1 cellular context compared by ENCODE assay signal in genomic region chr9:109182940-109183798, GRCh38.
TF ChIP-seq lines count a peak whose summit lies in the region.

No MANE protein-coding gene starts in this region.

TF ChIP-seq in HepG2, 621 proteins besides CTCF, POLR2A, EP300 and RAD21 (continued from another document):
- no peak for TF ChIP-seq SKIL (CRISPR knock-in tag; IDR thresholded peaks at IDR 0.05; ENCODE audit: borderline replicate concordance)
- TF ChIP-seq ZEB1 (IDR thresholded peaks at IDR 0.05; ENCODE audit: insufficient replicate concordance, low read depth), result no peak
- peak; percentile 42; the same call in 1 of the 2 replicates for TF ChIP-seq ZBTB49 (CRISPR knock-in tag; IDR thresholded peaks at IDR 0.05; ENCODE audit: borderline replicate concordance)
- TF ChIP-seq RXRA (CRISPR knock-in tag; IDR thresholded peaks at IDR 0.05), result 0 out of 2 replicates have a peak, but pooled peaks have one; percentile 35
- TF ChIP-seq PRDM10 (CRISPR knock-in tag; IDR thresholded peaks at IDR 0.05; ENCODE audit: low read depth), result no peak
- 0 out of 2 replicates have a peak, but pooled peaks have one; percentile 8 for TF ChIP-seq ZNF124 (CRISPR knock-in tag; IDR thresholded peaks at IDR 0.05)
- no peak for TF ChIP-seq ZNF839 (CRISPR knock-in tag; IDR thresholded peaks at IDR 0.05; ENCODE audit: borderline replicate concordance)
- peak; percentile 42 for TF ChIP-seq PHF5A (CRISPR knock-in tag; IDR thresholded peaks at IDR 0.05; ENCODE audit: low read depth, unreplicated experiment)
- TF ChIP-seq RFXANK (CRISPR knock-in tag; IDR thresholded peaks at IDR 0.05), result no peak
- peak; percentile 78 for TF ChIP-seq CREB1 (IDR thresholded peaks at IDR 0.05)
- no peak for TF ChIP-seq CREB1 (CRISPR knock-in tag; IDR thresholded peaks at IDR 0.05)
- 0 out of 2 replicates have a peak, but pooled peaks have one; percentile 56 for TF ChIP-seq REPIN1 (CRISPR knock-in tag; IDR thresholded peaks at IDR 0.05; ENCODE audit: borderline replicate concordance, low read depth)
- TF ChIP-seq HDAC2 (CRISPR knock-in tag; IDR thresholded peaks at IDR 0.05), result 0 out of 2 replicates have a peak, but pooled peaks have one; percentile 22
- peak; percentile 48; the same call in 1 of the 2 replicates for TF ChIP-seq MTERF4 (CRISPR knock-in tag; IDR thresholded peaks at IDR 0.05)
- TF ChIP-seq ZNF589 (CRISPR knock-in tag; conservative IDR thresholded peaks at IDR 0.05), result no peak
- no peak for TF ChIP-seq ELF3 (CRISPR knock-in tag; IDR thresholded peaks at IDR 0.05)
- no peak for TF ChIP-seq DZIP1 (CRISPR knock-in tag; IDR thresholded peaks at IDR 0.05)
- no peak for TF ChIP-seq ZNF569 (CRISPR knock-in tag; IDR thresholded peaks at IDR 0.05; ENCODE audit: borderline replicate concordance)
- TF ChIP-seq CEBPG (CRISPR knock-in tag; IDR thresholded peaks at IDR 0.05), result no peak
- TF ChIP-seq PLRG1 (conservative IDR thresholded peaks at IDR 0.05), result no peak
- no peak for TF ChIP-seq PHF20 (CRISPR knock-in tag; IDR thresholded peaks at IDR 0.05)
- TF ChIP-seq ZNF224 (CRISPR knock-in tag; IDR thresholded peaks at IDR 0.05), result no peak
- TF ChIP-seq JARID2 (CRISPR knock-in tag; IDR thresholded peaks at IDR 0.05; ENCODE audit: insufficient replicate concordance), result no peak
- TF ChIP-seq KIAA2018 (CRISPR knock-in tag; IDR thresholded peaks at IDR 0.05; ENCODE audit: borderline replicate concordance), result no peak
- 0 out of 2 replicates have a peak, but pooled peaks have one; percentile 33 for TF ChIP-seq DNMT3B (CRISPR knock-in tag; conservative IDR thresholded peaks at IDR 0.05)
- TF ChIP-seq SUZ12 (IDR thresholded peaks at IDR 0.05; ENCODE audit: low read depth, low read length), result no peak
- no peak for TF ChIP-seq KLF6 (CRISPR knock-in tag; IDR thresholded peaks at IDR 0.05)
- peak; percentile 27; the same call in 1 of the 2 replicates for TF ChIP-seq MYC (CRISPR knock-in tag; IDR thresholded peaks at IDR 0.05; ENCODE audit: borderline replicate concordance)
- TF ChIP-seq ZNF75D (CRISPR knock-in tag; IDR thresholded peaks at IDR 0.05; ENCODE audit: borderline replicate concordance), result no peak
- TF ChIP-seq ZNF512 (CRISPR knock-in tag; IDR thresholded peaks at IDR 0.05), result 0 out of 2 replicates have a peak, but pooled peaks have one; percentile 46
- no peak for TF ChIP-seq NCOA2 (CRISPR knock-in tag; IDR thresholded peaks at IDR 0.05)
- TF ChIP-seq NFKBIZ (CRISPR knock-in tag; IDR thresholded peaks at IDR 0.05), result no peak
- no peak for TF ChIP-seq FOSL1 (CRISPR knock-in tag; IDR thresholded peaks at IDR 0.05; ENCODE audit: borderline replicate concordance)
- no peak for TF ChIP-seq HDAC6 (IDR thresholded peaks at IDR 0.05; ENCODE audit: low read depth, low read length)
- TF ChIP-seq ZNF724P (CRISPR knock-in tag; IDR thresholded peaks at IDR 0.05; ENCODE audit: borderline replicate concordance), result no peak
- TF ChIP-seq CENPX (CRISPR knock-in tag; IDR thresholded peaks at IDR 0.05), result no peak
